Comparison of ENCODE assay signal across 1 cellular context in genomic region chr17:42997984-42998938, GRCh38.
A peak's percentile ranks its signal among the peaks of the same experiment; 100 is the strongest.
TF ChIP-seq lines count a peak whose summit lies in the region.

RPL27 (plus strand) TSS chr17:42998419; CDS start chr17:42998751, 332 bp downstream.

TF ChIP-seq in WTC11, 78 proteins besides CTCF, POLR2A, EP300 and RAD21 (continued from another document):
- TF ChIP-seq, protein P1, sequence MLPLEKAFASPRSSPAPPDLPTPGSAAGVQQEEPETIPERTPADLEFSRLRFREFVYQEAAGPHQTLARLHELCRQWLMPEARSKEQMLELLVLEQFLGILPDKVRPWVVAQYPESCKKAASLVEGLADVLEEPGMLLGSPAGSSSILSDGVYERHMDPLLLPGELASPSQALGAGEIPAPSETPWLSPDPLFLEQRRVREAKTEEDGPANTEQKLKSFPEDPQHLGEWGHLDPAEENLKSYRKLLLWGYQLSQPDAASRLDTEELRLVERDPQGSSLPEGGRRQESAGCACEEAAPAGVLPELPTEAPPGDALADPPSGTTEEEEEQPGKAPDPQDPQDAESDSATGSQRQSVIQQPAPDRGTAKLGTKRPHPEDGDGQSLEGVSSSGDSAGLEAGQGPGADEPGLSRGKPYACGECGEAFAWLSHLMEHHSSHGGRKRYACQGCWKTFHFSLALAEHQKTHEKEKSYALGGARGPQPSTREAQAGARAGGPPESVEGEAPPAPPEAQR (CRISPR knock-in tag; IDR thresholded peaks at IDR 0.05) = no peak
- TF ChIP-seq EMX1 (CRISPR knock-in tag; IDR thresholded peaks at IDR 0.05) (no peak), TEAD1 (CRISPR knock-in tag; IDR thresholded peaks at IDR 0.05) (peak; percentile 96), ZNF317 (CRISPR knock-in tag; IDR thresholded peaks at IDR 0.05; ENCODE audit: borderline replicate concordance, low read depth) (no peak), GRHL2 (CRISPR knock-in tag; IDR thresholded peaks at IDR 0.05; ENCODE audit: insufficient replicate concordance, severe bottlenecking) (no peak)
- TF ChIP-seq, protein P2, sequence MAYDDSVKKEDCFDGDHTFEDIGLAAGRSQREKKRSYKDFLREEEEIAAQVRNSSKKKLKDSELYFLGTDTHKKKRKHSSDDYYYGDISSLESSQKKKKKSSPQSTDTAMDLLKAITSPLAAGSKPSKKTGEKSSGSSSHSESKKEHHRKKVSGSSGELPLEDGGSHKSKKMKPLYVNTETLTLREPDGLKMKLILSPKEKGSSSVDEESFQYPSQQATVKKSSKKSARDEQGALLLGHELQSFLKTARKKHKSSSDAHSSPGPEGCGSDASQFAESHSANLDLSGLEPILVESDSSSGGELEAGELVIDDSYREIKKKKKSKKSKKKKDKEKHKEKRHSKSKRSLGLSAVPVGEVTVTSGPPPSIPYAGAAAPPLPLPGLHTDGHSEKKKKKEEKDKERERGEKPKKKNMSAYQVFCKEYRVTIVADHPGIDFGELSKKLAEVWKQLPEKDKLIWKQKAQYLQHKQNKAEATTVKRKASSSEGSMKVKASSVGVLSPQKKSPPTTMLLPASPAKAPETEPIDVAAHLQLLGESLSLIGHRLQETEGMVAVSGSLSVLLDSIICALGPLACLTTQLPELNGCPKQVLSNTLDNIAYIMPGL (CRISPR knock-in tag; IDR thresholded peaks at IDR 0.05) = peak; percentile 37; the same call in 1 of the 2 replicates
